17 cellular contexts compared by ENCODE assay signal in the genomic region with DNA sequence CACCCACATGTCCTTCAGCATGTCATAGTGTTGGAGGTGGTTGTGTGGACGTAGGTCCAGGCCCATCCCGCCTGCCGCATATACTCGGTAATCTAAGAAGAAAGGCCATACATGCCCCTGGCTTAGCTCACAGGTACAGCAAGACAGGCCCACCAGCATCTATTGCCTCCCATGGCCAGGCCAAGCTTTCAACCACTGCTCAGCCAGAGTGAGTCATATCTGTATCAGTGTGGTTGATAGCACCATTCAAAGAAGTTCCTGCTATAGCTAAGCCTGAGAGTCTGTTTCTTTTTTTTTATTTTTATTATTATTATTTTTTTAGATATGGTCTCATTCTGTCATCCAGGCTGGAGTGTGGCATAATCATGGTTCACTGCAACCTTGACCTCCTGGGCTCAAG. TPM values are rescaled to one million over a fixed set of nuclear protein-coding genes. Genes with fewer than 3 reads are reported as not detected.
A peak's percentile ranks its signal among the peaks of the same experiment; 100 is the strongest.
DNase-seq lines count a peak whose midpoint lies in the region; ATAC-seq and TF ChIP-seq lines count a peak whose summit lies in the region.
"Had no signal": no experiment of that assay in that cellular context is flagged by ENCODE, and none has a peak within 500 bp of the region (broad histone marks: within the 10 kb centered on the region; RNA-seq: fewer than 3 reads in every experiment).

No MANE protein-coding gene starts in this region.

- peak; percentile 49 for ATAC-seq in GM19023 (IDR thresholded peaks at IDR 0.05; ENCODE audit: unreplicated experiment)
- ATAC-seq in HG02884 (IDR thresholded peaks at IDR 0.05; ENCODE audit: unreplicated experiment): peak; percentile 88
- peak; percentile 66 for ATAC-seq in activated B cell treated with CpG ODN at 0.5 μM for 24 hours (ENCODE audit: low read depth)
- no peak for ATAC-seq in esophagus mucosa
- no peak for ATAC-seq in GM18519 (IDR thresholded peaks at IDR 0.05; ENCODE audit: low FRiP score, unreplicated experiment)
- ATAC-seq: left cardiac atrium had no signal

- H3K36me3 Mint-ChIP-seq in activated B cell treated with CpG ODN at 0.5 μM for 24 hours (ENCODE audit: low read depth) (no peaks in the 10 kb centered on the region), immature natural killer cell (peaks cover 0 to 3% (median 0%) of the 10 kb centered on the region in 3 donors)

- H3K4me3 Mint-ChIP-seq in activated B cell treated with CpG ODN at 0.5 μM for 24 hours: no peak overlapping the region
- no peak overlapping the region for H3K4me3 Mint-ChIP-seq in immature natural killer cell
- H3K4me3 Mint-ChIP-seq: activated CD4-positive, alpha-beta T cell treated with anti-CD3 and anti-CD28 coated beads, Interleukin-2, amount 10 ng/mL, durations not matched to agents 24 days and 14 days; T-helper 1 cell treated with Interleukin-12 subunit alpha and Interleukin-12 subunit beta and Interleukin-4 antibody, amounts not matched to agents 30 μg/mL and 1 μg/mL, for 36 hours had no signal

- CTCF ChIA-PET in GM10248 (lab: Yijun Ruan, JAX): interaction anchor here (1.0 to 41.3 kb wide), 10 partner anchors 9 to 532 kb away, joined by 3 to 1591 read pairs (median 4); no protein-coding TSS in a partner anchor
- CTCF ChIA-PET in activated B cell treated with CpG ODN at 0.5 μM for 24 hours (lab: Charles Lee): interaction anchor here (1.0 to 2.1 kb wide), 6 partner anchors 10 to 185 kb away, joined by 3 to 6 read pairs (median 4); no protein-coding TSS in a partner anchor

- H3K4me1 Mint-ChIP-seq in activated B cell treated with CpG ODN at 0.5 μM for 24 hours (peaks cover 16% of the 10 kb centered on the region), immature natural killer cell (peaks cover 5 to 8% of the 10 kb centered on the region in 2 donors)

- intact Hi-C loops in activated B cell treated with CpG ODN at 0.5 μM for 24 hours (cut with micrococcal nuclease): loop anchor here (5.0 kb wide), 1 partner anchor 217 kb away; a partner anchor contains a TSS

- H3K9me3 Mint-ChIP-seq in activated B cell treated with CpG ODN at 0.5 μM for 24 hours: no peaks in the 10 kb centered on the region
- H3K9me3 Mint-ChIP-seq in immature natural killer cell: no peaks in the 10 kb centered on the region
- H3K9me3 Mint-ChIP-seq: activated CD4-positive, alpha-beta T cell treated with anti-CD3 and anti-CD28 coated beads, Interleukin-2, amount 10 ng/mL, durations not matched to agents 24 days and 14 days; T-helper 1 cell treated with Interleukin-12 subunit alpha and Interleukin-12 subunit beta and Interleukin-4 antibody, amounts not matched to agents 30 μg/mL and 1 μg/mL, for 36 hours had no signal

- H3K27me3 Mint-ChIP-seq in activated B cell treated with CpG ODN at 0.5 μM for 24 hours (peaks cover 8% of the 10 kb centered on the region), immature natural killer cell (ENCODE audit: low read depth in 3 of 3) (peaks cover 3 to 15% (median 9%) of the 10 kb centered on the region in 3 donors)

- TF ChIP-seq CTCF in GM10248 (IDR thresholded peaks at IDR 0.05; ENCODE audit: control extremely low read depth, extremely low read depth, low read depth, missing control alignments) (no peak), activated B cell treated with CpG ODN at 0.5 μM for 24 hours (IDR thresholded peaks at IDR 0.05) (no peak)

- POLR2A ChIA-PET in GM10248 (lab: Yijun Ruan, JAX) (no interaction called here), activated B cell treated with CpG ODN at 0.5 μM for 24 hours (lab: Charles Lee) (interaction anchor here (0.8 to 1.3 kb wide), 4 partner anchors 52 to 69 kb away, joined by 3 to 4 read pairs (median 3); no protein-coding TSS in a partner anchor)

- peak overlapping the region; percentile 31 for H3K27ac Mint-ChIP-seq in activated B cell treated with CpG ODN at 0.5 μM for 24 hours
- H3K27ac Mint-ChIP-seq in immature natural killer cell: no peak overlapping the region
- H3K27ac Mint-ChIP-seq: activated CD4-positive, alpha-beta T cell treated with anti-CD3 and anti-CD28 coated beads, Interleukin-2, amount 10 ng/mL, durations not matched to agents 24 days and 14 days; T-helper 1 cell treated with Interleukin-12 subunit alpha and Interleukin-12 subunit beta and Interleukin-4 antibody, amounts not matched to agents 30 μg/mL and 1 μg/mL, for 36 hours had no signal

- DNase-seq in GM10248 (ENCODE audit: extremely low spot score) (peak; percentile 73), activated B cell treated with CpG ODN at 0.5 μM for 24 hours (no peak), NCI-H1048 (lab: John Stamatoyannopoulos, UW) (no peak), immature natural killer cell (no peak)
- DNase-seq: activated CD4-positive, alpha-beta T cell treated with anti-CD3 and anti-CD28 coated beads, Interleukin-2, amount 10 ng/mL, durations not matched to agents 24 days and 14 days; activated gamma-delta T cell treated with Interleukin-2 at 50 U/mL for 16 hours; caudate nucleus; head of caudate nucleus; left cardiac atrium; stimulated activated CD4-positive, alpha-beta T cell treated with anti-CD3 and anti-CD28 coated beads, Interleukin-4, amount 100 ng/mL, for 4 hours had no signal

RNA-seq across cellular contexts. Expression of a gene that starts 17.0 kb away (rescaled TPM):
- total RNA-seq in activated B cell treated with CpG ODN at 0.5 μM for 24 hours (0.07 TPM in 1 of 2 replicates, not detected in the other), esophagus mucosa (3.1 TPM)
- polyA plus RNA-seq in immature natural killer cell: not detected
- total RNA-seq: myocyte, Peyer's patch had no signal

RNA-seq across cellular contexts. Expression of a gene that starts 18.2 kb away (rescaled TPM):
- total RNA-seq in activated B cell treated with CpG ODN at 0.5 μM for 24 hours: 26.1 and 26.2 TPM in 2 replicates
- polyA plus RNA-seq in immature natural killer cell: 10 to 100 TPM in 1 of 3 donors, 1 to 10 TPM in 2; 6.3 to 26.4 (median 6.6) TPM
- 28.3 TPM for total RNA-seq in esophagus mucosa

Comparison
In these comparisons a context has a peak if more than half of its experiments do, and no peak if none do; other contexts are left out.
1. ATAC-seq: peak in GM19023 (single experiment), HG02884 (single experiment) and activated B cell treated with CpG ODN at 0.5 μM for 24 hours (single experiment); none in esophagus mucosa (single experiment) and GM18519 (single experiment).